14 cellular contexts compared by ENCODE assay signal in genomic region chr2:109690457-109690821, GRCh38.
DNase-seq lines count a peak whose midpoint lies in the region; ATAC-seq and TF ChIP-seq lines count a peak whose summit lies in the region.
"Had no signal": no experiment of that assay in that cellular context is flagged by ENCODE, and none has a peak within 500 bp of the region (broad histone marks: within the 10 kb centered on the region; RNA-seq: fewer than 3 reads in every experiment).

No MANE protein-coding gene starts in this region.

- H3F3A ChIP-seq in Loucy (ENCODE audit: low read depth) = no peaks in the 10 kb centered on the region

- H3K9me3 ChIP-seq in Loucy (ENCODE audit: insufficient read depth, low read depth, low read length) = no peaks in the 10 kb centered on the region
- H3K9me3 ChIP-seq in heart right ventricle = no peaks in the 10 kb centered on the region
- H3K9me3 ChIP-seq in neuronal stem cell (replicated peaks in 1 of 2; ENCODE audit: control insufficient read depth in 2 of 2, insufficient read depth in 1 of 2, low read depth in 1 of 2, low read length in 2 of 2) = no peaks in the 10 kb centered on the region
- no peaks in the 10 kb centered on the region for H3K9me3 ChIP-seq in suprapubic skin

- H2AK5ac ChIP-seq in neuronal stem cell (ENCODE audit: low read depth, low read length) = no peak overlapping the region

- H3K79me1 ChIP-seq in neuronal stem cell (ENCODE audit: low read depth, low read length) = no peaks in the 10 kb centered on the region

- H2BK120ac ChIP-seq in neuronal stem cell (ENCODE audit: low read depth, low read length) = no peak overlapping the region

- no peak for TF ChIP-seq EP300 in suprapubic skin (IDR thresholded peaks at IDR 0.05)

- no peak overlapping the region for H2BK12ac ChIP-seq in neuronal stem cell (ENCODE audit: low read length)

- intact Hi-C loops in heart right ventricle (cut with DNase I) = loop anchor here in 4 of 10 donors (5.0 to 10.0 kb wide), 2 partner anchors 76 to 78 kb away; partner anchors contain the start of genes SEPTIN10 (in 4 of the 4) and SOWAHC (in 4 of the 4)

- no peaks in the 10 kb centered on the region for H3K79me2 ChIP-seq in Loucy (ENCODE audit: insufficient read depth, low read length)

- no peak overlapping the region for H3K23ac ChIP-seq in neuronal stem cell (ENCODE audit: low read depth, low read length, poor library complexity)

- TF ChIP-seq CTCF in Loucy (conservative IDR thresholded peaks at IDR 0.05; ENCODE audit: low read length) (no peak), heart right ventricle (IDR thresholded peaks at IDR 0.05) (no peak), suprapubic skin (IDR thresholded peaks at IDR 0.05) (no peak)

- H3K14ac ChIP-seq in neuronal stem cell (ENCODE audit: low read length) = no peak overlapping the region

- 0 out of 2 replicates have a peak overlapping the region, but pooled peaks have one; percentile 36 for H2AFZ ChIP-seq in Loucy (ENCODE audit: low read length)
- peak overlapping the region; percentile 29 for H2AFZ ChIP-seq in neuronal stem cell (ENCODE audit: low read length)

- H3K36me3 ChIP-seq in Loucy (ENCODE audit: insufficient read depth, low read length) (no peaks in the 10 kb centered on the region), heart right ventricle (no peaks in the 10 kb centered on the region), neuronal stem cell (replicated peaks in 1 of 2; ENCODE audit: control insufficient read depth in 2 of 2, insufficient read depth in 2 of 2, low read length in 2 of 2) (no peaks in the 10 kb centered on the region), suprapubic skin (no peaks in the 10 kb centered on the region)

- H3K4me2 ChIP-seq in Loucy (ENCODE audit: low read depth, low read length, poor library complexity, severe bottlenecking) (no peak overlapping the region), neuronal stem cell (ENCODE audit: insufficient read depth, low read length, poor library complexity, severe bottlenecking) (no peak overlapping the region)

- TF ChIP-seq POLR2A in suprapubic skin (IDR thresholded peaks at IDR 0.05) = no peak

- H3K4me1 ChIP-seq in Loucy (ENCODE audit: insufficient read depth, low read length, poor library complexity, severe bottlenecking) (no peaks in the 10 kb centered on the region), heart right ventricle (peaks cover 0 to 34% (median 21%) of the 10 kb centered on the region in 9 donors), neuronal stem cell (ENCODE audit: control insufficient read depth in 2 of 2, insufficient read depth in 1 of 2, low read depth in 1 of 2, low read length in 2 of 2) (peaks cover 2 to 4% of the 10 kb centered on the region in 2 donors), suprapubic skin (peaks cover 56% of the 10 kb centered on the region)

- WGBS in heart right ventricle, 2 donors = 33 to 42% methylated on average over 6 of the region's 6 CpGs
- WGBS in neuronal stem cell (ENCODE audit: extremely low coverage in 2 of 2, insufficient read length in 2 of 2, insufficient replicate concordance in 1 of 2), 2 donors = no CpG with 5 or more reads among the region's 6 CpGs
- WGBS in suprapubic skin = 63% methylated on average over 6 of the region's 6 CpGs

- H3K4me3 ChIP-seq in Loucy (ENCODE audit: low read length, poor library complexity, severe bottlenecking) = no peak overlapping the region
- no peak overlapping the region for H3K4me3 ChIP-seq in heart right ventricle
- no peak overlapping the region for H3K4me3 ChIP-seq in neuronal stem cell (ENCODE audit: low read length in 2 of 2)
- no peak overlapping the region for H3K4me3 ChIP-seq in suprapubic skin

- H3K9ac ChIP-seq in Loucy (ENCODE audit: low read depth, low read length, poor library complexity, severe bottlenecking) (no peak overlapping the region), neuronal stem cell (ENCODE audit: low read depth, low read length, poor library complexity) (no peak overlapping the region)

- no peaks in the 10 kb centered on the region for H3K27me3 ChIP-seq in Loucy (ENCODE audit: insufficient read depth, low read length, poor library complexity, severe bottlenecking)
- no peaks in the 10 kb centered on the region for H3K27me3 ChIP-seq in heart right ventricle
- H3K27me3 ChIP-seq in neuronal stem cell (ENCODE audit: control insufficient read depth in 3 of 3, insufficient read depth in 3 of 3, low read depth in 1 of 3, low read length in 3 of 3) = no peaks in the 10 kb centered on the region
- H3K27me3 ChIP-seq in suprapubic skin = no peaks in the 10 kb centered on the region

- H2BK15ac ChIP-seq in neuronal stem cell (ENCODE audit: low read length) = no peak overlapping the region

- no peak overlapping the region for H3K4ac ChIP-seq in neuronal stem cell (ENCODE audit: low read length)

- no peak overlapping the region for H4K8ac ChIP-seq in neuronal stem cell (ENCODE audit: low read depth, low read length)

- no peak overlapping the region for H2BK5ac ChIP-seq in neuronal stem cell (ENCODE audit: low read length)

- no peak overlapping the region for H3K18ac ChIP-seq in neuronal stem cell (ENCODE audit: low read length)

- H4K20me1 ChIP-seq in Loucy (ENCODE audit: insufficient read depth, low read length, poor library complexity, severe bottlenecking) = no peaks in the 10 kb centered on the region

- no peaks in the 10 kb centered on the region for H3K9me2 ChIP-seq in Loucy (replicated peaks; ENCODE audit: low read depth, low read length)

- H3K27ac ChIP-seq in heart right ventricle = peak overlapping the region; percentile 70 to 93 (median 81)
- H3K27ac ChIP-seq in neuronal stem cell (replicated peaks; ENCODE audit: low read length) = no peak overlapping the region
- peak overlapping the region; percentile 90 for H3K27ac ChIP-seq in suprapubic skin

- no peak overlapping the region for H4K91ac ChIP-seq in neuronal stem cell (ENCODE audit: low read depth, low read length, poor library complexity)

- DNase-seq in heart right ventricle (no peak), neuronal stem cell (ENCODE audit: low spot score) (no peak), suprapubic skin (ENCODE audit: low spot score in 2 of 2) (peak in 1 of 2 donors; percentile 55), NCI-H1436 (lab: John Stamatoyannopoulos, UW) (no peak), NCI-H748 treated with DMSO at 0.1 percent for 48 hours (lab: John Stamatoyannopoulos, UW) (no peak)
- DNase-seq: activated CD4-positive, alpha-beta memory T cell treated with anti-CD3 and anti-CD28 coated beads for 36 hours; amniotic stem cell; cortex of kidney; NCI-H2029; NCI-H526 treated with DMSO at 0.1 percent for 48 hours; occipital lobe had no signal

- ATAC-seq in heart right ventricle = peak in 1 of 8 donors; percentile 4
- ATAC-seq in GM18498 (IDR thresholded peaks at IDR 0.05; ENCODE audit: unreplicated experiment) = no peak
- no peak for ATAC-seq in HG03354 (IDR thresholded peaks at IDR 0.05; ENCODE audit: poor library complexity, severe bottlenecking, unreplicated experiment)
